32 cellular contexts compared by ENCODE assay signal in genomic region chr11:58057481-58057880, GRCh38. TPM values are rescaled to one million over a fixed set of nuclear protein-coding genes. Genes with fewer than 3 reads are reported as not detected.
A peak's percentile ranks its signal among the peaks of the same experiment; 100 is the strongest.
DNase-seq lines count a peak whose midpoint lies in the region; ATAC-seq, FAIRE-seq and TF ChIP-seq lines count a peak whose summit lies in the region.
"Had no signal": no experiment of that assay in that cellular context is flagged by ENCODE, and none has a peak within 500 bp of the region (broad histone marks: within the 10 kb centered on the region; RNA-seq: fewer than 3 reads in every experiment).

No MANE protein-coding gene starts in this region.

- no peak overlapping the region for H3K9ac ChIP-seq in endodermal cell (ENCODE audit: extremely low read depth, low read length, poor library complexity, severe bottlenecking)

- H3K4me3 Mint-ChIP-seq in stimulated activated naive CD8-positive, alpha-beta T cell treated with anti-CD3 and anti-CD28 coated beads, Interleukin-15, amount 100 ng/mL, for 72 hours, result no peak overlapping the region
- H3K4me3 Mint-ChIP-seq in endodermal cell, result no peak overlapping the region
- H3K4me3 Mint-ChIP-seq in mesothelial cell of epicardium, result no peak overlapping the region
- H3K4me3 Mint-ChIP-seq in CD8-positive, alpha-beta T cell, result no peak overlapping the region
- H3K4me3 Mint-ChIP-seq: activated CD8-positive, alpha-beta memory T cell treated with anti-CD3 and anti-CD28 coated beads, Interleukin-2, amount 10 ng/mL, durations not matched to agents 7 days and 5 days; activated naive CD8-positive, alpha-beta T cell treated with anti-CD3 and anti-CD28 coated beads, Interleukin-2, amount 50 U/mL, for 24 hours; activated T-cell treated with anti-CD3 and anti-CD28 coated beads, Interleukin-2, amount 50 U/mL, for 4 hours; brain; immature natural killer cell; T-helper 1 cell treated with Interleukin-12 subunit alpha and Interleukin-12 subunit beta and Interleukin-4 antibody, amounts not matched to agents 30 μg/mL and 1 μg/mL, for 36 hours; type B pancreatic cell had no signal

- H3K27me3 Mint-ChIP-seq in stimulated activated naive CD8-positive, alpha-beta T cell treated with anti-CD3 and anti-CD28 coated beads, Interleukin-15, amount 100 ng/mL, for 72 hours, result no peaks in the 10 kb centered on the region
- H3K27me3 Mint-ChIP-seq in endodermal cell (ENCODE audit: insufficient read depth) (no peaks in the 10 kb centered on the region), mesothelial cell of epicardium (ENCODE audit: low read depth) (no peaks in the 10 kb centered on the region)
- peaks cover 7% of the 10 kb centered on the region for H3K27me3 Mint-ChIP-seq in CD8-positive, alpha-beta T cell (ENCODE audit: low read depth)
- H3K27me3 Mint-ChIP-seq: activated naive CD8-positive, alpha-beta T cell treated with anti-CD3 and anti-CD28 coated beads, Interleukin-2, amount 50 U/mL, for 24 hours had no signal

- H3K27me3 ChIP-seq in endodermal cell (ENCODE audit: control insufficient read depth, insufficient read depth, low read length, poor library complexity, severe bottlenecking), result no peaks in the 10 kb centered on the region
- H3K27me3 ChIP-seq in CD8-positive, alpha-beta T cell (ENCODE audit: insufficient read depth, low read length), result no peaks in the 10 kb centered on the region
- H3K27me3 ChIP-seq: dorsolateral prefrontal cortex, left lung, right lobe of liver had no signal

- FAIRE-seq in HTR-8/SVneo (lab: Jason Lieb, UNC), result no peak
- FAIRE-seq: TTC549 had no signal

- no peak for ATAC-seq in stimulated activated naive CD8-positive, alpha-beta T cell treated with anti-CD3 and anti-CD28 coated beads, Interleukin-15, amount 100 ng/mL, for 72 hours
- no peak for ATAC-seq in stimulated activated naive CD8-positive, alpha-beta T cell treated with anti-CD3 and anti-CD28 coated beads, Interleukin-15, Interleukin-2, amounts not matched to agents 100 U/mL and 50 U/mL, for 24 hours
- no peak for ATAC-seq in CD8-positive, alpha-beta T cell
- no peak for ATAC-seq in left lobe of liver
- ATAC-seq: activated CD8-positive, alpha-beta memory T cell treated with anti-CD3 and anti-CD28 coated beads, Interleukin-2, amount 10 ng/mL, durations not matched to agents 7 days and 5 days; activated naive CD8-positive, alpha-beta T cell treated with anti-CD3 and anti-CD28 coated beads, Interleukin-2, amount 50 U/mL, for 24 hours; activated T-cell treated with anti-CD3 and anti-CD28 coated beads, Interleukin-2, amount 50 U/mL, for 4 hours; right lobe of liver; SK-N-SH treated with all-trans-retinoic acid at 6 μM for 48 hours had no signal

- H3K9me3 ChIP-seq in endodermal cell (ENCODE audit: control insufficient read depth, low read length), result no peaks in the 10 kb centered on the region
- H3K9me3 ChIP-seq in CD8-positive, alpha-beta T cell (ENCODE audit: low read length), result no peaks in the 10 kb centered on the region
- H3K9me3 ChIP-seq: left lung, right lobe of liver had no signal

- peak overlapping the region; percentile 43 to 88 for H3K27ac Mint-ChIP-seq in stimulated activated naive CD8-positive, alpha-beta T cell treated with anti-CD3 and anti-CD28 coated beads, Interleukin-15, amount 100 ng/mL, for 72 hours
- H3K27ac Mint-ChIP-seq in endodermal cell, result peak overlapping the region; percentile 81
- H3K27ac Mint-ChIP-seq in mesothelial cell of epicardium, result peak overlapping the region; percentile 99
- H3K27ac Mint-ChIP-seq in CD8-positive, alpha-beta T cell, result no peak overlapping the region
- H3K27ac Mint-ChIP-seq: activated CD8-positive, alpha-beta memory T cell treated with anti-CD3 and anti-CD28 coated beads, Interleukin-2, amount 10 ng/mL, durations not matched to agents 7 days and 5 days; activated naive CD8-positive, alpha-beta T cell treated with anti-CD3 and anti-CD28 coated beads, Interleukin-2, amount 50 U/mL, for 24 hours; brain; immature natural killer cell; T-helper 1 cell treated with Interleukin-12 subunit alpha and Interleukin-12 subunit beta and Interleukin-4 antibody, amounts not matched to agents 30 μg/mL and 1 μg/mL, for 36 hours; type B pancreatic cell had no signal

- POLR2A ChIA-PET in CD8-positive, alpha-beta T cell (lab: Charles Lee), result no interaction called here

- no peaks in the 10 kb centered on the region for H3K36me3 Mint-ChIP-seq in endodermal cell (ENCODE audit: low read depth)
- H3K36me3 Mint-ChIP-seq in mesothelial cell of epicardium, result no peaks in the 10 kb centered on the region
- H3K36me3 Mint-ChIP-seq in CD8-positive, alpha-beta T cell, result no peaks in the 10 kb centered on the region
- H3K36me3 Mint-ChIP-seq: activated CD8-positive, alpha-beta memory T cell treated with anti-CD3 and anti-CD28 coated beads, Interleukin-2, amount 10 ng/mL, durations not matched to agents 7 days and 5 days; brain; immature natural killer cell; type B pancreatic cell had no signal

- TF ChIP-seq CTCF in endodermal cell (conservative IDR thresholded peaks at IDR 0.05) (no peak), mesothelial cell of epicardium (IDR thresholded peaks at IDR 0.05; ENCODE audit: unreplicated experiment) (no peak)
- TF ChIP-seq CTCF in CD8-positive, alpha-beta T cell (IDR thresholded peaks at IDR 0.05), result no peak

- H3K36me3 ChIP-seq in endodermal cell (ENCODE audit: control insufficient read depth, insufficient read depth, low read length), result no peaks in the 10 kb centered on the region
- H3K36me3 ChIP-seq in CD8-positive, alpha-beta T cell (ENCODE audit: insufficient read depth, low read length), result no peaks in the 10 kb centered on the region
- H3K36me3 ChIP-seq: left lung, right lobe of liver had no signal

- intact Hi-C loops in CD8-positive, alpha-beta T cell (cut with DNase I, micrococcal nuclease), result no loop called here

- DNase-seq in stimulated activated naive CD8-positive, alpha-beta T cell treated with anti-CD3 and anti-CD28 coated beads, Interleukin-15, amount 100 ng/mL, for 72 hours, result no peak
- no peak for DNase-seq in stimulated activated naive CD8-positive, alpha-beta T cell treated with anti-CD3 and anti-CD28 coated beads, Interleukin-15, Interleukin-2, amounts not matched to agents 100 U/mL and 50 U/mL, for 24 hours
- DNase-seq in endodermal cell (no peak), mesothelial cell of epicardium (ENCODE audit: low spot score in 2 of 2, unreplicated experiment in 2 of 2) (no peak), NCI-H2081 treated with DMSO at 0.1 percent for 48 hours (lab: John Stamatoyannopoulos, UW) (no peak), HTR-8/SVneo (ENCODE audit: insufficient read length, low spot score) (no peak), left lobe of liver (ENCODE audit: low spot score) (no peak)
- no peak for DNase-seq in CD8-positive, alpha-beta T cell
- DNase-seq: 8988T; activated CD4-positive, alpha-beta T cell treated with anti-CD3 and anti-CD28 coated beads, Interleukin-2, amount 50 U/mL, for 4 hours; activated CD4-positive, CD25-positive, alpha-beta regulatory T cell; activated CD8-positive, alpha-beta memory T cell treated with anti-CD3 and anti-CD28 coated beads, Interleukin-2, amount 10 ng/mL, durations not matched to agents 7 days and 5 days; activated gamma-delta T cell treated with Interleukin-2 at 50 U/mL for 16 hours; activated naive CD8-positive, alpha-beta T cell treated with anti-CD3 and anti-CD28 coated beads, Interleukin-2, amount 50 U/mL, for 24 hours; activated T-cell treated with anti-CD3 and anti-CD28 coated beads, Interleukin-2, amount 50 U/mL, for 4 hours; dorsolateral prefrontal cortex; H7; immature natural killer cell; Karpas-422; mesendoderm; PC-9; right lobe of liver; stimulated activated CD4-positive, alpha-beta T cell treated with anti-CD3 and anti-CD28 coated beads, Interleukin-4, amount 100 ng/mL, for 24 hours had no signal

- no peak overlapping the region for H3K27ac ChIP-seq in endodermal cell (ENCODE audit: low read depth, low read length)
- no peak overlapping the region for H3K27ac ChIP-seq in CD8-positive, alpha-beta T cell (ENCODE audit: low read depth, low read length)
- H3K27ac ChIP-seq: HL-60, left lung, PC-9, right lobe of liver had no signal

- H3K9me3 Mint-ChIP-seq in stimulated activated naive CD8-positive, alpha-beta T cell treated with anti-CD3 and anti-CD28 coated beads, Interleukin-15, amount 100 ng/mL, for 72 hours, result peaks cover 0 to 6% of the 10 kb centered on the region in 2 donors
- H3K9me3 Mint-ChIP-seq in endodermal cell, result peaks cover 15% of the 10 kb centered on the region
- peaks cover 4% of the 10 kb centered on the region for H3K9me3 Mint-ChIP-seq in mesothelial cell of epicardium
- peaks cover 4% of the 10 kb centered on the region for H3K9me3 Mint-ChIP-seq in CD8-positive, alpha-beta T cell
- H3K9me3 Mint-ChIP-seq: activated naive CD8-positive, alpha-beta T cell treated with anti-CD3 and anti-CD28 coated beads, Interleukin-2, amount 50 U/mL, for 24 hours; T-helper 1 cell treated with Interleukin-12 subunit alpha and Interleukin-12 subunit beta and Interleukin-4 antibody, amounts not matched to agents 30 μg/mL and 1 μg/mL, for 36 hours; type B pancreatic cell had no signal

- 85 to 93% methylated on average over 2 to 3 of the region's 3 CpGs for WGBS in endodermal cell (ENCODE audit: insufficient coverage in 1 of 2, insufficient read length in 1 of 2), 2 experiments

- H3K4me3 ChIP-seq in endodermal cell (ENCODE audit: low read length), result no peak overlapping the region
- no peak overlapping the region for H3K4me3 ChIP-seq in CD8-positive, alpha-beta T cell (ENCODE audit: low read depth, low read length)
- H3K4me3 ChIP-seq: dorsolateral prefrontal cortex, left lung, PC-9, right lobe of liver had no signal

- CTCF ChIA-PET in CD8-positive, alpha-beta T cell (lab: Charles Lee), result no interaction called here

- H3K4me1 Mint-ChIP-seq in stimulated activated naive CD8-positive, alpha-beta T cell treated with anti-CD3 and anti-CD28 coated beads, Interleukin-15, amount 100 ng/mL, for 72 hours, result no peaks in the 10 kb centered on the region
- H3K4me1 Mint-ChIP-seq in endodermal cell (peaks cover 43% of the 10 kb centered on the region), mesothelial cell of epicardium (peaks cover 37% of the 10 kb centered on the region)
- H3K4me1 Mint-ChIP-seq in CD8-positive, alpha-beta T cell (ENCODE audit: low read depth), result no peaks in the 10 kb centered on the region
- H3K4me1 Mint-ChIP-seq: activated CD8-positive, alpha-beta memory T cell treated with anti-CD3 and anti-CD28 coated beads, Interleukin-2, amount 10 ng/mL, durations not matched to agents 7 days and 5 days; activated naive CD8-positive, alpha-beta T cell treated with anti-CD3 and anti-CD28 coated beads, Interleukin-2, amount 50 U/mL, for 24 hours; immature natural killer cell had no signal

- peaks cover 25% of the 10 kb centered on the region for H3K4me1 ChIP-seq in endodermal cell (ENCODE audit: control insufficient read depth, insufficient read depth, low read length)
- no peaks in the 10 kb centered on the region for H3K4me1 ChIP-seq in CD8-positive, alpha-beta T cell (ENCODE audit: insufficient read depth, low read length)
- H3K4me1 ChIP-seq: right lobe of liver had no signal

RNA-seq across cellular contexts. Expression of gene OR6Q1, which starts 26.7 kb away (rescaled TPM):
- total RNA-seq in endodermal cell (not detected), mesothelial cell of epicardium (not detected in 3 replicates), left lobe of liver (not detected)
- polyA plus RNA-seq in endodermal cell (2013, experiment 1 of 2), result not detected
- not detected for polyA plus RNA-seq in endodermal cell (2013, experiment 2 of 2)
- total RNA-seq in CD8-positive, alpha-beta T cell, result not detected
- total RNA-seq: activated CD8-positive, alpha-beta memory T cell treated with anti-CD3 and anti-CD28 coated beads, Interleukin-2, amount 10 ng/mL, durations not matched to agents 7 days and 5 days; activated T-cell treated with anti-CD3 and anti-CD28 coated beads, Interleukin-2, amount 50 U/mL, for 4 hours; chondrocyte; dorsolateral prefrontal cortex; H7; left lung; PC-9; right lobe of liver; subcutaneous adipose tissue had no signal
- polyA plus RNA-seq: immature natural killer cell had no signal

RNA-seq across cellular contexts. Expression of gene OR9Q1, which starts 33.8 kb away (rescaled TPM):
- total RNA-seq in endodermal cell (not detected), mesothelial cell of epicardium (not detected in 3 replicates), left lobe of liver (not detected)
- polyA plus RNA-seq in endodermal cell (2013, experiment 1 of 2), result not detected
- not detected for polyA plus RNA-seq in endodermal cell (2013, experiment 2 of 2)
- not detected for total RNA-seq in CD8-positive, alpha-beta T cell
- total RNA-seq: activated CD8-positive, alpha-beta memory T cell treated with anti-CD3 and anti-CD28 coated beads, Interleukin-2, amount 10 ng/mL, durations not matched to agents 7 days and 5 days; activated T-cell treated with anti-CD3 and anti-CD28 coated beads, Interleukin-2, amount 50 U/mL, for 4 hours; chondrocyte; H7; left lung; PC-9; right lobe of liver; subcutaneous adipose tissue had no signal
- polyA plus RNA-seq: immature natural killer cell had no signal
